ENCODE assay signal across 25 cellular contexts in the genomic region with DNA sequence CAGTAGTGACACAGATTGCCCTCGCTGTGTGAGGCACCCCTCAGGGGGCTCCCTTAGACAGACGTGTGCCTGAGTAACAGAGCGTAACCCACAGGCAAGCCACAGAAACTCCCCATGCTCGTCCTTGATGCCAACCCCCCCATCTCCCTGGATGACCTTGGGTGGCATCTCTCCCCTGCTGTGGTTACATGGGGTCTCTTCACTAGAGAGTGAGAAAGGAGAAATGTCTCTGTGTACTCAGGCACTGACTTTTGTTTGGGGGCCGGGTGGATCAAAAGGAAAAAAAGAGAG. TPM values are rescaled to one million over a fixed set of nuclear protein-coding genes. Genes with fewer than 3 reads are reported as not detected.
A peak's percentile ranks its signal among the peaks of the same experiment; 100 is the strongest.
DNase-seq lines count a peak whose midpoint lies in the region; ATAC-seq and TF ChIP-seq lines count a peak whose summit lies in the region.
"Had no signal": no experiment of that assay in that cellular context is flagged by ENCODE, and none has a peak within 500 bp of the region (broad histone marks: within the 10 kb centered on the region; RNA-seq: fewer than 3 reads in every experiment).

No MANE protein-coding gene starts in this region.

- H3K4me3 Mint-ChIP-seq in memory B cell, result no peak overlapping the region
- H3K4me3 Mint-ChIP-seq in stimulated activated effector memory CD8-positive, alpha-beta T cell treated with anti-CD3 and anti-CD28 coated beads, Interleukin-12 subunit alpha, Interleukin-12 subunit beta, amount 100 ng/mL, for 72 hours, result no peak overlapping the region
- no peak overlapping the region for H3K4me3 Mint-ChIP-seq in activated CD4-positive, alpha-beta T cell treated with anti-CD3 and anti-CD28 coated beads, Interleukin-2, amount 10 ng/mL, durations not matched to agents 7 days and 5 days
- H3K4me3 Mint-ChIP-seq in activated CD4-positive, alpha-beta T cell treated with anti-CD3 and anti-CD28 coated beads for 36 hours, result no peak overlapping the region
- no peak overlapping the region for H3K4me3 Mint-ChIP-seq in activated naive CD8-positive, alpha-beta T cell treated with anti-CD3 and anti-CD28 coated beads, Interleukin-2, amount 50 U/mL, for 24 hours
- H3K4me3 Mint-ChIP-seq: CD8-positive, alpha-beta memory T cell; HFFc6 had no signal

- CTCF ChIA-PET in activated CD4-positive, alpha-beta T cell treated with anti-CD3 and anti-CD28 coated beads, Interleukin-2, amount 10 ng/mL, durations not matched to agents 7 days and 5 days (lab: Charles Lee), result no interaction called here
- CTCF ChIA-PET in activated CD4-positive, alpha-beta T cell treated with anti-CD3 and anti-CD28 coated beads for 36 hours (lab: Charles Lee), result no interaction called here

- no peak overlapping the region for H3K27ac Mint-ChIP-seq in memory B cell
- H3K27ac Mint-ChIP-seq in stimulated activated effector memory CD8-positive, alpha-beta T cell treated with anti-CD3 and anti-CD28 coated beads, Interleukin-12 subunit alpha, Interleukin-12 subunit beta, amount 100 ng/mL, for 72 hours, result peak overlapping the region; percentile 36
- no peak overlapping the region for H3K27ac Mint-ChIP-seq in activated CD4-positive, alpha-beta T cell treated with anti-CD3 and anti-CD28 coated beads, Interleukin-2, amount 10 ng/mL, durations not matched to agents 7 days and 5 days
- no peak overlapping the region for H3K27ac Mint-ChIP-seq in activated CD4-positive, alpha-beta T cell treated with anti-CD3 and anti-CD28 coated beads for 36 hours
- H3K27ac Mint-ChIP-seq in activated naive CD8-positive, alpha-beta T cell treated with anti-CD3 and anti-CD28 coated beads, Interleukin-2, amount 50 U/mL, for 24 hours, result no peak overlapping the region
- H3K27ac Mint-ChIP-seq: HFFc6 had no signal

- H3K4me1 Mint-ChIP-seq in memory B cell, result peaks cover 6% of the 10 kb centered on the region
- H3K4me1 Mint-ChIP-seq in stimulated activated effector memory CD8-positive, alpha-beta T cell treated with anti-CD3 and anti-CD28 coated beads, Interleukin-12 subunit alpha, Interleukin-12 subunit beta, amount 100 ng/mL, for 72 hours, result peaks cover 11% of the 10 kb centered on the region
- no peaks in the 10 kb centered on the region for H3K4me1 Mint-ChIP-seq in activated CD4-positive, alpha-beta T cell treated with anti-CD3 and anti-CD28 coated beads, Interleukin-2, amount 10 ng/mL, durations not matched to agents 7 days and 5 days
- H3K4me1 Mint-ChIP-seq in activated CD4-positive, alpha-beta T cell treated with anti-CD3 and anti-CD28 coated beads for 36 hours, result no peaks in the 10 kb centered on the region
- H3K4me1 Mint-ChIP-seq in activated naive CD8-positive, alpha-beta T cell treated with anti-CD3 and anti-CD28 coated beads, Interleukin-2, amount 50 U/mL, for 24 hours, result no peaks in the 10 kb centered on the region
- H3K4me1 Mint-ChIP-seq: CD8-positive, alpha-beta memory T cell had no signal

- WGBS in heart left ventricle, 4 donors, result 35 to 57% (median 43%) methylated on average over 4 to 5 of the region's 5 CpGs

- H3K27ac ChIP-seq in heart left ventricle, result peak overlapping the region; percentile 11 to 96 (median 88)
- H3K27ac ChIP-seq: C4-2B, SK-N-MC had no signal

- no peaks in the 10 kb centered on the region for H3K27me3 ChIP-seq in heart left ventricle
- H3K27me3 ChIP-seq: MG63 had no signal

- no peaks in the 10 kb centered on the region for H3K36me3 Mint-ChIP-seq in memory B cell
- H3K36me3 Mint-ChIP-seq in stimulated activated effector memory CD8-positive, alpha-beta T cell treated with anti-CD3 and anti-CD28 coated beads, Interleukin-12 subunit alpha, Interleukin-12 subunit beta, amount 100 ng/mL, for 72 hours, result no peaks in the 10 kb centered on the region
- H3K36me3 Mint-ChIP-seq in activated CD4-positive, alpha-beta T cell treated with anti-CD3 and anti-CD28 coated beads, Interleukin-2, amount 10 ng/mL, durations not matched to agents 7 days and 5 days (ENCODE audit: low read depth), result no peaks in the 10 kb centered on the region
- no peaks in the 10 kb centered on the region for H3K36me3 Mint-ChIP-seq in activated CD4-positive, alpha-beta T cell treated with anti-CD3 and anti-CD28 coated beads for 36 hours (ENCODE audit: low read depth)
- no peaks in the 10 kb centered on the region for H3K36me3 Mint-ChIP-seq in activated naive CD8-positive, alpha-beta T cell treated with anti-CD3 and anti-CD28 coated beads, Interleukin-2, amount 50 U/mL, for 24 hours (ENCODE audit: low read depth)
- H3K36me3 Mint-ChIP-seq: CD8-positive, alpha-beta memory T cell had no signal

- ATAC-seq in heart left ventricle (peak in 2 of 4 donors; percentile 7 to 8), memory B cell (ENCODE audit: low read depth) (peak; percentile 67)
- no peak for ATAC-seq in stimulated activated effector memory CD8-positive, alpha-beta T cell treated with anti-CD3 and anti-CD28 coated beads, Interleukin-12 subunit alpha, Interleukin-12 subunit beta, amount 100 ng/mL, for 72 hours
- no peak for ATAC-seq in activated CD4-positive, alpha-beta T cell treated with anti-CD3 and anti-CD28 coated beads for 36 hours
- ATAC-seq in activated naive CD8-positive, alpha-beta T cell treated with anti-CD3 and anti-CD28 coated beads, Interleukin-2, amount 50 U/mL, for 24 hours, result no peak

- DNase-seq in heart left ventricle (no peak), cardiac septum (ENCODE audit: low spot score) (no peak), NAMALWA (ENCODE audit: low spot score) (peak; percentile 43), memory B cell (ENCODE audit: low spot score in 2 of 2) (no peak)
- no peak for DNase-seq in stimulated activated effector memory CD8-positive, alpha-beta T cell treated with anti-CD3 and anti-CD28 coated beads, Interleukin-12 subunit alpha, Interleukin-12 subunit beta, amount 100 ng/mL, for 72 hours (ENCODE audit: low spot score in 2 of 2)
- no peak for DNase-seq in activated CD4-positive, alpha-beta T cell treated with anti-CD3 and anti-CD28 coated beads, Interleukin-2, amount 10 ng/mL, durations not matched to agents 7 days and 5 days
- DNase-seq in activated CD4-positive, alpha-beta T cell treated with anti-CD3 and anti-CD28 coated beads for 36 hours, result no peak
- DNase-seq in activated naive CD8-positive, alpha-beta T cell treated with anti-CD3 and anti-CD28 coated beads, Interleukin-2, amount 50 U/mL, for 24 hours, result no peak
- DNase-seq: 8988T; Calu3; CD8-positive, alpha-beta memory T cell; H7; HFFc6; Kasumi-1; MG63; NCI-H1048; NCI-H1417 treated with DMSO at 0.1 percent for 48 hours; NCI-H187; NCI-H2107; NCI-H510A; NCI-H748 treated with DMSO at 0.1 percent for 48 hours; SHP77 had no signal

- peaks cover 21% of the 10 kb centered on the region for H3K27me3 Mint-ChIP-seq in memory B cell
- H3K27me3 Mint-ChIP-seq in activated CD4-positive, alpha-beta T cell treated with anti-CD3 and anti-CD28 coated beads, Interleukin-2, amount 10 ng/mL, durations not matched to agents 7 days and 5 days, result peaks cover 9% of the 10 kb centered on the region
- H3K27me3 Mint-ChIP-seq in activated CD4-positive, alpha-beta T cell treated with anti-CD3 and anti-CD28 coated beads for 36 hours, result no peaks in the 10 kb centered on the region
- no peaks in the 10 kb centered on the region for H3K27me3 Mint-ChIP-seq in activated naive CD8-positive, alpha-beta T cell treated with anti-CD3 and anti-CD28 coated beads, Interleukin-2, amount 50 U/mL, for 24 hours
- H3K27me3 Mint-ChIP-seq: CD8-positive, alpha-beta memory T cell had no signal

- TF ChIP-seq CTCF in heart left ventricle (IDR thresholded peaks at IDR 0.05), result no peak

- H3K9me3 Mint-ChIP-seq in memory B cell, result no peaks in the 10 kb centered on the region
- H3K9me3 Mint-ChIP-seq in stimulated activated effector memory CD8-positive, alpha-beta T cell treated with anti-CD3 and anti-CD28 coated beads, Interleukin-12 subunit alpha, Interleukin-12 subunit beta, amount 100 ng/mL, for 72 hours, result no peaks in the 10 kb centered on the region
- no peaks in the 10 kb centered on the region for H3K9me3 Mint-ChIP-seq in activated CD4-positive, alpha-beta T cell treated with anti-CD3 and anti-CD28 coated beads, Interleukin-2, amount 10 ng/mL, durations not matched to agents 7 days and 5 days
- H3K9me3 Mint-ChIP-seq in activated CD4-positive, alpha-beta T cell treated with anti-CD3 and anti-CD28 coated beads for 36 hours (ENCODE audit: low read depth), result no peaks in the 10 kb centered on the region
- no peaks in the 10 kb centered on the region for H3K9me3 Mint-ChIP-seq in activated naive CD8-positive, alpha-beta T cell treated with anti-CD3 and anti-CD28 coated beads, Interleukin-2, amount 50 U/mL, for 24 hours
- H3K9me3 Mint-ChIP-seq: CD8-positive, alpha-beta memory T cell; HFFc6 had no signal

- H3K4me1 ChIP-seq in heart left ventricle, result peaks cover 0 to 22% (median 0%) of the 10 kb centered on the region in 12 donors

- H3K36me3 ChIP-seq in heart left ventricle, result no peaks in the 10 kb centered on the region
- H3K36me3 ChIP-seq: MG63 had no signal

- no peaks in the 10 kb centered on the region for H3K9me3 ChIP-seq in heart left ventricle
- H3K9me3 ChIP-seq: MG63 had no signal

- intact Hi-C loops in heart left ventricle (cut with DNase I), result no loop called here
- intact Hi-C loops in cardiac septum (cut with DNase I), result loop anchor here (5.0 kb wide), 1 partner anchor 49 kb away; no protein-coding TSS in a partner anchor
- intact Hi-C loops in activated CD4-positive, alpha-beta T cell treated with anti-CD3 and anti-CD28 coated beads for 36 hours (cut with DNase I, micrococcal nuclease), result no loop called here

- POLR2A ChIA-PET in activated CD4-positive, alpha-beta T cell treated with anti-CD3 and anti-CD28 coated beads, Interleukin-2, amount 10 ng/mL, durations not matched to agents 7 days and 5 days (lab: Charles Lee), result no interaction called here
- POLR2A ChIA-PET in activated CD4-positive, alpha-beta T cell treated with anti-CD3 and anti-CD28 coated beads for 36 hours (lab: Charles Lee), result no interaction called here

- H3K4me3 ChIP-seq in heart left ventricle, result peak overlapping the region in 1 of 12 donors; percentile 51
- H3K4me3 ChIP-seq: MG63, SK-N-MC had no signal

- TF ChIP-seq POLR2A in heart left ventricle (IDR thresholded peaks at IDR 0.05), result no peak

RNA-seq across cellular contexts. Expression of a gene that starts 1.1 kb away (rescaled TPM):
- total RNA-seq in heart left ventricle, result 10 to 100 TPM; 13.1 to 36.4 (median 25.5) TPM
- polyA plus RNA-seq in heart left ventricle, result 10 to 100 TPM in 1 of 2 donors, 1 to 10 TPM in 1; 6.9 to 37.1 TPM
- 17.3 TPM for total RNA-seq in cardiac septum
- not detected for total RNA-seq in activated CD4-positive, alpha-beta T cell treated with anti-CD3 and anti-CD28 coated beads, Interleukin-2, amount 10 ng/mL, durations not matched to agents 7 days and 5 days
- not detected for total RNA-seq in activated CD4-positive, alpha-beta T cell treated with anti-CD3 and anti-CD28 coated beads for 36 hours
- total RNA-seq: Calu3; CD8-positive, alpha-beta memory T cell; Daoy; H7; HFFc6 had no signal
- polyA plus RNA-seq: CD8-positive, alpha-beta memory T cell had no signal

RNA-seq across cellular contexts. Expression of a gene that starts 20.7 kb away (rescaled TPM):
- total RNA-seq in heart left ventricle (under 1 TPM in 5 of 9 donors, not detected in 4; 0.29 to 0.52 (median 0.36) TPM), cardiac septum (0.57 TPM)
- polyA plus RNA-seq in heart left ventricle, result under 1 TPM in 1 of 2 donors, not detected in 1; 0.27 TPM
- total RNA-seq in activated CD4-positive, alpha-beta T cell treated with anti-CD3 and anti-CD28 coated beads, Interleukin-2, amount 10 ng/mL, durations not matched to agents 7 days and 5 days, result not detected
- total RNA-seq in activated CD4-positive, alpha-beta T cell treated with anti-CD3 and anti-CD28 coated beads for 36 hours, result under 1 TPM in 1 of 2 experiments, not detected in 1; 0.16 TPM
- total RNA-seq: Calu3; CD8-positive, alpha-beta memory T cell; Daoy; HFFc6 had no signal
- polyA plus RNA-seq: CD8-positive, alpha-beta memory T cell had no signal

RNA-seq across cellular contexts. Expression of a gene that starts 22.1 kb away (rescaled TPM):
- not detected for total RNA-seq in heart left ventricle
- polyA plus RNA-seq in heart left ventricle, result not detected
- not detected for total RNA-seq in cardiac septum
- total RNA-seq in activated CD4-positive, alpha-beta T cell treated with anti-CD3 and anti-CD28 coated beads, Interleukin-2, amount 10 ng/mL, durations not matched to agents 7 days and 5 days, result not detected
- not detected for total RNA-seq in activated CD4-positive, alpha-beta T cell treated with anti-CD3 and anti-CD28 coated beads for 36 hours
- total RNA-seq: Calu3, Daoy, H7, HFFc6 had no signal
- polyA plus RNA-seq: CD8-positive, alpha-beta memory T cell had no signal

RNA-seq across cellular contexts. Expression of a gene that starts 38.8 kb away (rescaled TPM):
- total RNA-seq in heart left ventricle (10 to 100 TPM; 23.7 to 48.8 (median 33.0) TPM), cardiac septum (28.8 TPM)
- polyA plus RNA-seq in heart left ventricle, result 10 to 100 TPM; 15.9 to 58.4 TPM
- 10 to 100 TPM; 31.7 to 34.3 TPM for total RNA-seq in activated CD4-positive, alpha-beta T cell treated with anti-CD3 and anti-CD28 coated beads, Interleukin-2, amount 10 ng/mL, durations not matched to agents 7 days and 5 days
- total RNA-seq in activated CD4-positive, alpha-beta T cell treated with anti-CD3 and anti-CD28 coated beads for 36 hours, result 10 to 100 TPM; 48.4 to 49.0 TPM

RNA-seq across cellular contexts. Expression of a gene that starts 44.1 kb away (rescaled TPM):
- total RNA-seq in heart left ventricle (10 to 100 TPM; 16.6 to 31.9 (median 18.3) TPM), cardiac septum (31.0 TPM)
- polyA plus RNA-seq in heart left ventricle, result 10 to 100 TPM; 11.4 to 26.4 TPM
- total RNA-seq in activated CD4-positive, alpha-beta T cell treated with anti-CD3 and anti-CD28 coated beads, Interleukin-2, amount 10 ng/mL, durations not matched to agents 7 days and 5 days, result 10 to 100 TPM; 40.7 to 42.3 TPM
- total RNA-seq in activated CD4-positive, alpha-beta T cell treated with anti-CD3 and anti-CD28 coated beads for 36 hours, result 10 to 100 TPM; 20.7 to 27.3 TPM

Comparison
In these comparisons a context has a peak if more than half of its experiments do, and no peak if none do; other contexts are left out.
1. RNA of a gene that starts 1.1 kb away (total RNA-seq): 13.1 to 36.4 TPM in heart left ventricle and 17.3 TPM in cardiac septum (single experiment); not detected in activated CD4-positive, alpha-beta T cell treated with anti-CD3 and anti-CD28 coated beads for 36 hours and not detected in activated CD4-positive, alpha-beta T cell treated with anti-CD3 and anti-CD28 coated beads, Interleukin-2, amount 10 ng/mL, durations not matched to agents 7 days and 5 days; every median in the first group is over 10 times any median in the second.